Comparison of ENCODE assay signal across 8 cellular contexts in genomic region chr3:119676771-119677640, GRCh38. TPM values are rescaled to one million over a fixed set of nuclear protein-coding genes. Genes with fewer than 3 reads are reported as not detected.
DNase-seq lines count a peak whose midpoint lies in the region; ATAC-seq and TF ChIP-seq lines count a peak whose summit lies in the region.

A gene with protein sequence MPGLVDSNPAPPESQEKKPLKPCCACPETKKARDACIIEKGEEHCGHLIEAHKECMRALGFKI (minus strand): TSS chr3:119677406. CDS start chr3:119677310, 96 bp downstream.

- CTCF ChIA-PET in A673 (lab: Charles Lee) = interaction anchor here (0.6 to 1.0 kb wide), 3 partner anchors 76 to 419 kb away, joined by 3 to 9 read pairs (median 4); partner anchors contain the start of gene TMEM39A

- peak; percentile 28 for TF ChIP-seq POLR2A in breast epithelium (IDR thresholded peaks at IDR 0.05)

- H3K4me3 ChIP-seq in A673 (ENCODE audit: low read depth, low read length, poor library complexity, severe bottlenecking) (peak within 1 kb of the TSS; percentile 52), breast epithelium (peak within 1 kb of the TSS; percentile 61 to 83 (median 83)), iPS-20b (ENCODE audit: low read length) (peak within 1 kb of the TSS; percentile 98), skin epidermis (peak within 1 kb of the TSS; percentile 53 to 80 (median 68))

- peak; percentile 92 for ATAC-seq in GM18870 (IDR thresholded peaks at IDR 0.05; ENCODE audit: unreplicated experiment)
- peak; percentile 87 for ATAC-seq in HG03135 (IDR thresholded peaks at IDR 0.05; ENCODE audit: unreplicated experiment)

- H3K9ac ChIP-seq in iPS-20b (ENCODE audit: low read depth, low read length) = peak within 1 kb of the TSS; percentile 91

- H3K27me3 ChIP-seq in A673 (replicated peaks; ENCODE audit: insufficient read depth, low read depth, low read length, poor library complexity) (no peaks in the 10 kb centered on the region), breast epithelium (no peaks in the 10 kb centered on the region), iPS-20b (ENCODE audit: insufficient read depth, low read length) (no peaks in the 10 kb centered on the region)

- H3K4me1 ChIP-seq in A673 (ENCODE audit: insufficient read depth, low read length, poor library complexity, severe bottlenecking) (peaks cover 11% of the 10 kb centered on the region), breast epithelium (peaks cover 0 to 10% of the 10 kb centered on the region in 2 donors), iPS-20b (ENCODE audit: insufficient read depth, low read length) (peaks cover 3% of the 10 kb centered on the region; the same call in 1 of the 2 replicates)

- H3K27ac ChIP-seq in A673 (ENCODE audit: low read depth, low read length, poor library complexity, severe bottlenecking) (peak within 1 kb of the TSS; percentile 72), VCaP (peak within 1 kb of the TSS; percentile 81), breast epithelium (peak within 1 kb of the TSS; percentile 90 to 95), iPS-20b (ENCODE audit: low read length) (peak within 1 kb of the TSS; percentile 33), skin epidermis (peak within 1 kb of the TSS; percentile 38 to 94 (median 92))

- H3K9me3 ChIP-seq in A673 (ENCODE audit: low read depth, low read length, poor library complexity, severe bottlenecking) (no peaks in the 10 kb centered on the region), breast epithelium (no peaks in the 10 kb centered on the region), iPS-20b (ENCODE audit: insufficient read depth, low read depth, low read length) (no peaks in the 10 kb centered on the region)

- TF ChIP-seq CTCF in A673 (conservative IDR thresholded peaks at IDR 0.05; ENCODE audit: low read depth, low read length) (no peak), VCaP (conservative IDR thresholded peaks at IDR 0.05) (no peak), breast epithelium (IDR thresholded peaks at IDR 0.05) (no peak)

- BruUV-seq in A673 (replicated peaks; lab: Mats Ljungman, UMichigan) = no TSS peak

- POLR2A ChIA-PET in A673 (lab: Charles Lee; ENCODE audit: low non-redundant PET) = interaction anchor here (0.7 kb wide), 2 partner anchors 14 to 256 kb away, joined by 3 to 4 read pairs; no protein-coding TSS in a partner anchor

- intact Hi-C loops in A673 (cut with micrococcal nuclease; ENCODE audit: unreplicated experiment) (loop anchor here (2.0 to 10.0 kb wide), 3 partner anchors 76 to 532 kb away; partner anchors contain the start of gene GSK3B), breast epithelium (cut with DNase I; ENCODE audit: low total_unique reads) (no loop called here)

- DNase-seq in A673 (ENCODE audit: low spot score) (peak; percentile 97), NCI-H2196 treated with DMSO at 0.1 percent for 48 hours (lab: John Stamatoyannopoulos, UW; ENCODE audit: unreplicated experiment) (peak; percentile 100), breast epithelium (ENCODE audit: low spot score in 2 of 2) (peak; percentile 94)

- H3K36me3 ChIP-seq in A673 (ENCODE audit: insufficient read depth, low read length, poor library complexity, severe bottlenecking) (peaks cover 20% of the 10 kb centered on the region), breast epithelium (no peaks in the 10 kb centered on the region), iPS-20b (ENCODE audit: insufficient read depth, low read depth, low read length) (peaks cover 31% of the 10 kb centered on the region)

RNA-seq across cellular contexts. Expression of the gene that starts here (rescaled TPM):
- 42.6 and 49.7 TPM in 2 replicates for total RNA-seq in A673 (2021)
- 10 to 100 TPM; 26.7 to 42.6 (median 33.4) TPM for total RNA-seq in breast epithelium

Comparison
In these comparisons a context has a peak if more than half of its experiments do, and no peak if none do; other contexts are left out.
1. Peak in every context shown above with its lines: DNase-seq, ATAC-seq, H3K4me3 ChIP-seq and H3K27ac ChIP-seq.
2. H3K27ac ChIP-seq: peak in every context shown above with its lines; median percentile 92 in breast epithelium; 92 in skin epidermis; 81 in VCaP; 72 in A673; 33 in iPS-20b.